1 cellular context compared by ENCODE assay signal in the genomic region with DNA sequence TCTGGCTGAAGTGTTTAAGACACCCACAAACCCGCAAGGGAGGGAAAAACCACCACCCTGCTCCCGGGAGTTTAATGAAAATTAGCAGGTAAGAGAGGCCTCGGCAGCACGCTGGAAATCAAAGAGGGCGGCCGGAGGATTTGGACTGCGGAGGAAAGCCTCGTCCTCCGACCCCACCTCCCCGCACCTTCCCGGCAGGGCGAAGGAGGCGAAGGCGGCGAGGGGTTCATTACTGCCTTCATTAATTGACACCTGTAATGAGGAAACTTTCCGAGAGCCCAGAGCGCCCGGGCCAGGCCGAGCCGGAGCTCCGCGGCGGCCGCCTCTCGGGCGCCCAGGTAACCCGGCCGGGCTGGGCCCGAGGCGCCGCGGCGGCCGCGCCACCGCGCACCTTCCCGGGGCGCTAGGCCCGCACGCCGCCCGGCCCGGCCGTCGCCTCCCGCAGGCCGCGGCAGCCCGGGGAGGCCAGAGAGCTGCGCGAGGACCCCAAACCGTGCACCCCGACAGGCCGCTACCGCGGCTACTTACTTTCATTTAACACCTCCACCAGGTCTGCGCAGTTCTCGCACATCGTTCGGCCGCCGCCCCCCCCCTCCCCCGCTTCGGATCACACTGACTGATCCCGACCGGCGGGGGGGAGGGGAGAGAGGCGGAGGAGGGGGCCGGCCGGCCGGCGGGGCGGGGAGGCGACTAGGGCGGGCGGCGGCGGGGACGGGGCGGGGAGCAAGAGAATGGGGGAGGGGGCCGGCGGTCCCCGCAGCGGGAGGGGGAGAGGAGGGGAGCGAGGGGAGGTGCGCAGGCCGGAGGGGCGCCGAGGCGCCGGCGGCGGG.
TF ChIP-seq lines count a peak whose summit lies in the region.

No MANE protein-coding gene starts in this region.

TF ChIP-seq in GM12878, 131 proteins besides CTCF, POLR2A, EP300 and RAD21 (continued from another document and continues in another):
- TF ChIP-seq, protein P1, sequence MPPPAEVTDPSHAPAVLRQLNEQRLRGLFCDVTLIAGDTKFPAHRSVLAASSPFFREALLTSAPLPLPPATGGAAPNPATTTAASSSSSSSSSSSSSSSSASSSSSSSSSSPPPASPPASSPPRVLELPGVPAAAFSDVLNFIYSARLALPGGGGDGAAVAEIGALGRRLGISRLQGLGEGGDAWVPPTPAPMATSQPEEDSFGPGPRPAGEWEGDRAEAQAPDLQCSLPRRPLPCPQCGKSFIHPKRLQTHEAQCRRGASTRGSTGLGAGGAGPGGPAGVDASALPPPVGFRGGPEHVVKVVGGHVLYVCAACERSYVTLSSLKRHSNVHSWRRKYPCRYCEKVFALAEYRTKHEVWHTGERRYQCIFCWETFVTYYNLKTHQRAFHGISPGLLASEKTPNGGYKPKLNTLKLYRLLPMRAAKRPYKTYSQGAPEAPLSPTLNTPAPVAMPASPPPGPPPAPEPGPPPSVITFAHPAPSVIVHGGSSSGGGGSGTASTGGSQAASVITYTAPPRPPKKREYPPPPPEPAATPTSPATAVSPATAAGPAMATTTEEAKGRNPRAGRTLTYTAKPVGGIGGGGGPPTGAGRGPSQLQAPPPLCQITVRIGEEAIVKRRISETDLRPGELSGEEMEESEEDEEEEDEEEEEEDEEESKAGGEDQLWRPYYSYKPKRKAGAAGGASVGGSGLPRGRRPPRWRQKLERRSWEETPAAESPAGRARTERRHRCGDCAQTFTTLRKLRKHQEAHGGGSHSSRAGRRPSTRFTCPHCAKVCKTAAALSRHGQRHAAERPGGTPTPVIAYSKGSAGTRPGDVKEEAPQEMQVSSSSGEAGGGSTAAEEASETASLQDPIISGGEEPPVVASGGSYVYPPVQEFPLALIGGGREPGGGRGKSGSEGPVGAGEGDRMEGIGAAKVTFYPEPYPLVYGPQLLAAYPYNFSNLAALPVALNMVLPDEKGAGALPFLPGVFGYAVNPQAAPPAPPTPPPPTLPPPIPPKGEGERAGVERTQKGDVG (CRISPR knock-in tag; IDR thresholded peaks at IDR 0.05): no peak
- TF ChIP-seq TAF1 (IDR thresholded peaks at IDR 0.05; ENCODE audit: borderline replicate concordance, low read depth, low read length): peak; percentile 34; the same call in 1 of the 2 replicates
- TF ChIP-seq GATAD2B (conservative IDR thresholded peaks at IDR 0.05; ENCODE audit: low read depth): no peak; the same call in none of the 2 replicates
- TF ChIP-seq CBFB (IDR thresholded peaks at IDR 0.05; ENCODE audit: low read depth): peak; percentile 2; the same call in 1 of the 2 replicates
- no peak for TF ChIP-seq SMAD1 (IDR thresholded peaks at IDR 0.05; ENCODE audit: low read depth, partially characterized antibody)
- TF ChIP-seq EGR1 (IDR thresholded peaks at IDR 0.05; ENCODE audit: borderline replicate concordance in 1 of 2, low read depth in 2 of 2, low read length in 2 of 2): peak in 1 of 2 experiments; percentile 65; a peak in 1 of 3 replicates
- no peak for TF ChIP-seq CHD1 (IDR thresholded peaks at IDR 0.05; ENCODE audit: low read depth, low read length)
- no peak; the same call in 1 of the 2 replicates for TF ChIP-seq NR2F1 (conservative IDR thresholded peaks at IDR 0.05)
- no peak for TF ChIP-seq SPI1 (IDR thresholded peaks at IDR 0.05; ENCODE audit: borderline replicate concordance, insufficient read depth, low read depth, low read length)
- TF ChIP-seq, protein P2, sequence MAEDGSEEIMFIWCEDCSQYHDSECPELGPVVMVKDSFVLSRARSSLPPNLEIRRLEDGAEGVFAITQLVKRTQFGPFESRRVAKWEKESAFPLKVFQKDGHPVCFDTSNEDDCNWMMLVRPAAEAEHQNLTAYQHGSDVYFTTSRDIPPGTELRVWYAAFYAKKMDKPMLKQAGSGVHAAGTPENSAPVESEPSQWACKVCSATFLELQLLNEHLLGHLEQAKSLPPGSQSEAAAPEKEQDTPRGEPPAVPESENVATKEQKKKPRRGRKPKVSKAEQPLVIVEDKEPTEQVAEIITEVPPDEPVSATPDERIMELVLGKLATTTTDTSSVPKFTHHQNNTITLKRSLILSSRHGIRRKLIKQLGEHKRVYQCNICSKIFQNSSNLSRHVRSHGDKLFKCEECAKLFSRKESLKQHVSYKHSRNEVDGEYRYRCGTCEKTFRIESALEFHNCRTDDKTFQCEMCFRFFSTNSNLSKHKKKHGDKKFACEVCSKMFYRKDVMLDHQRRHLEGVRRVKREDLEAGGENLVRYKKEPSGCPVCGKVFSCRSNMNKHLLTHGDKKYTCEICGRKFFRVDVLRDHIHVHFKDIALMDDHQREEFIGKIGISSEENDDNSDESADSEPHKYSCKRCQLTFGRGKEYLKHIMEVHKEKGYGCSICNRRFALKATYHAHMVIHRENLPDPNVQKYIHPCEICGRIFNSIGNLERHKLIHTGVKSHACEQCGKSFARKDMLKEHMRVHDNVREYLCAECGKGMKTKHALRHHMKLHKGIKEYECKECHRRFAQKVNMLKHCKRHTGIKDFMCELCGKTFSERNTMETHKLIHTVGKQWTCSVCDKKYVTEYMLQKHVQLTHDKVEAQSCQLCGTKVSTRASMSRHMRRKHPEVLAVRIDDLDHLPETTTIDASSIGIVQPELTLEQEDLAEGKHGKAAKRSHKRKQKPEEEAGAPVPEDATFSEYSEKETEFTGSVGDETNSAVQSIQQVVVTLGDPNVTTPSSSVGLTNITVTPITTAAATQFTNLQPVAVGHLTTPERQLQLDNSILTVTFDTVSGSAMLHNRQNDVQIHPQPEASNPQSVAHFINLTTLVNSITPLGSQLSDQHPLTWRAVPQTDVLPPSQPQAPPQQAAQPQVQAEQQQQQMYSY (CRISPR knock-in tag; IDR thresholded peaks at IDR 0.05): no peak
- TF ChIP-seq RCOR1 (conservative IDR thresholded peaks at IDR 0.05; ENCODE audit: low read depth, low read length): no peak
- TF ChIP-seq ZZZ3 (IDR thresholded peaks at IDR 0.05; ENCODE audit: control insufficient read depth, insufficient read length, low read depth): no peak
- peak; percentile 25 to 45; a peak in 2 of 4 replicates for TF ChIP-seq BHLHE40 (IDR thresholded peaks at IDR 0.05; ENCODE audit: borderline replicate concordance in 1 of 2, low read depth in 2 of 2, low read length in 1 of 2)
- TF ChIP-seq CBX5 (IDR thresholded peaks at IDR 0.05; ENCODE audit: low read depth): peak; percentile 44; the same call in 1 of the 2 replicates
- peak; percentile 61; the same call in 1 of the 2 replicates for TF ChIP-seq CHD2 (IDR thresholded peaks at IDR 0.05; ENCODE audit: borderline replicate concordance, low read depth, low read length)
- TF ChIP-seq, protein P3, sequence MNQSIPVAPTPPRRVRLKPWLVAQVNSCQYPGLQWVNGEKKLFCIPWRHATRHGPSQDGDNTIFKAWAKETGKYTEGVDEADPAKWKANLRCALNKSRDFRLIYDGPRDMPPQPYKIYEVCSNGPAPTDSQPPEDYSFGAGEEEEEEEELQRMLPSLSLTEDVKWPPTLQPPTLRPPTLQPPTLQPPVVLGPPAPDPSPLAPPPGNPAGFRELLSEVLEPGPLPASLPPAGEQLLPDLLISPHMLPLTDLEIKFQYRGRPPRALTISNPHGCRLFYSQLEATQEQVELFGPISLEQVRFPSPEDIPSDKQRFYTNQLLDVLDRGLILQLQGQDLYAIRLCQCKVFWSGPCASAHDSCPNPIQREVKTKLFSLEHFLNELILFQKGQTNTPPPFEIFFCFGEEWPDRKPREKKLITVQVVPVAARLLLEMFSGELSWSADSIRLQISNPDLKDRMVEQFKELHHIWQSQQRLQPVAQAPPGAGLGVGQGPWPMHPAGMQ (IDR thresholded peaks at IDR 0.05; ENCODE audit: borderline replicate concordance): no peak
- TF ChIP-seq FOS (IDR thresholded peaks at IDR 0.05; ENCODE audit: borderline replicate concordance, extremely low read depth, insufficient read length): no peak
- peak; percentile 75; the same call in 1 of the 2 replicates for TF ChIP-seq SIN3A (IDR thresholded peaks at IDR 0.05; ENCODE audit: low read depth, low read length)
- no peak; the same call in 1 of the 2 replicates for TF ChIP-seq LARP7 (IDR thresholded peaks at IDR 0.05)
- TF ChIP-seq TCF7 (IDR thresholded peaks at IDR 0.05; ENCODE audit: borderline replicate concordance): no peak
- TF ChIP-seq IKZF1 (conservative IDR thresholded peaks at IDR 0.05): peak; percentile 59
- no peak for TF ChIP-seq MYC (IDR thresholded peaks at IDR 0.05; ENCODE audit: insufficient read depth, insufficient read length, insufficient replicate concordance, low read length, severe bottlenecking)
- TF ChIP-seq, protein P4, sequence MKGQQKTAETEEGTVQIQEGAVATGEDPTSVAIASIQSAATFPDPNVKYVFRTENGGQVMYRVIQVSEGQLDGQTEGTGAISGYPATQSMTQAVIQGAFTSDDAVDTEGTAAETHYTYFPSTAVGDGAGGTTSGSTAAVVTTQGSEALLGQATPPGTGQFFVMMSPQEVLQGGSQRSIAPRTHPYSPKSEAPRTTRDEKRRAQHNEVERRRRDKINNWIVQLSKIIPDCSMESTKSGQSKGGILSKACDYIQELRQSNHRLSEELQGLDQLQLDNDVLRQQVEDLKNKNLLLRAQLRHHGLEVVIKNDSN (IDR thresholded peaks at IDR 0.05; ENCODE audit: borderline replicate concordance, extremely low read length, insufficient read depth, low read depth, low read length): no peak
- no peak for TF ChIP-seq ASH2L (IDR thresholded peaks at IDR 0.05; ENCODE audit: borderline replicate concordance, low read depth)
- 0 out of 2 replicates have a peak, but pooled peaks have one; percentile 23 for TF ChIP-seq ZSCAN29 (IDR thresholded peaks at IDR 0.05)
- no peak for TF ChIP-seq NFXL1 (IDR thresholded peaks at IDR 0.05; ENCODE audit: borderline replicate concordance)
- TF ChIP-seq CREB1 (IDR thresholded peaks at IDR 0.05; ENCODE audit: low read depth): 0 out of 2 replicates have a peak, but pooled peaks have one; percentile 12
- TF ChIP-seq ATF7 (IDR thresholded peaks at IDR 0.05; ENCODE audit: low read depth): no peak
- TF ChIP-seq MEF2A (IDR thresholded peaks at IDR 0.05; ENCODE audit: insufficient read depth, low read depth, low read length): no peak
- no peak for TF ChIP-seq CREM (IDR thresholded peaks at IDR 0.05; ENCODE audit: low read depth)
- no peak for TF ChIP-seq BRCA1 (IDR thresholded peaks at IDR 0.05; ENCODE audit: low read depth, low read length)
- TF ChIP-seq HDAC6 (IDR thresholded peaks at IDR 0.05; ENCODE audit: unreplicated experiment): no peak
- TF ChIP-seq, protein P5, sequence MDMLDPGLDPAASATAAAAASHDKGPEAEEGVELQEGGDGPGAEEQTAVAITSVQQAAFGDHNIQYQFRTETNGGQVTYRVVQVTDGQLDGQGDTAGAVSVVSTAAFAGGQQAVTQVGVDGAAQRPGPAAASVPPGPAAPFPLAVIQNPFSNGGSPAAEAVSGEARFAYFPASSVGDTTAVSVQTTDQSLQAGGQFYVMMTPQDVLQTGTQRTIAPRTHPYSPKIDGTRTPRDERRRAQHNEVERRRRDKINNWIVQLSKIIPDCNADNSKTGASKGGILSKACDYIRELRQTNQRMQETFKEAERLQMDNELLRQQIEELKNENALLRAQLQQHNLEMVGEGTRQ (IDR thresholded peaks at IDR 0.05; ENCODE audit: borderline replicate concordance, low read depth, low read length): no peak
- TF ChIP-seq, protein P6, sequence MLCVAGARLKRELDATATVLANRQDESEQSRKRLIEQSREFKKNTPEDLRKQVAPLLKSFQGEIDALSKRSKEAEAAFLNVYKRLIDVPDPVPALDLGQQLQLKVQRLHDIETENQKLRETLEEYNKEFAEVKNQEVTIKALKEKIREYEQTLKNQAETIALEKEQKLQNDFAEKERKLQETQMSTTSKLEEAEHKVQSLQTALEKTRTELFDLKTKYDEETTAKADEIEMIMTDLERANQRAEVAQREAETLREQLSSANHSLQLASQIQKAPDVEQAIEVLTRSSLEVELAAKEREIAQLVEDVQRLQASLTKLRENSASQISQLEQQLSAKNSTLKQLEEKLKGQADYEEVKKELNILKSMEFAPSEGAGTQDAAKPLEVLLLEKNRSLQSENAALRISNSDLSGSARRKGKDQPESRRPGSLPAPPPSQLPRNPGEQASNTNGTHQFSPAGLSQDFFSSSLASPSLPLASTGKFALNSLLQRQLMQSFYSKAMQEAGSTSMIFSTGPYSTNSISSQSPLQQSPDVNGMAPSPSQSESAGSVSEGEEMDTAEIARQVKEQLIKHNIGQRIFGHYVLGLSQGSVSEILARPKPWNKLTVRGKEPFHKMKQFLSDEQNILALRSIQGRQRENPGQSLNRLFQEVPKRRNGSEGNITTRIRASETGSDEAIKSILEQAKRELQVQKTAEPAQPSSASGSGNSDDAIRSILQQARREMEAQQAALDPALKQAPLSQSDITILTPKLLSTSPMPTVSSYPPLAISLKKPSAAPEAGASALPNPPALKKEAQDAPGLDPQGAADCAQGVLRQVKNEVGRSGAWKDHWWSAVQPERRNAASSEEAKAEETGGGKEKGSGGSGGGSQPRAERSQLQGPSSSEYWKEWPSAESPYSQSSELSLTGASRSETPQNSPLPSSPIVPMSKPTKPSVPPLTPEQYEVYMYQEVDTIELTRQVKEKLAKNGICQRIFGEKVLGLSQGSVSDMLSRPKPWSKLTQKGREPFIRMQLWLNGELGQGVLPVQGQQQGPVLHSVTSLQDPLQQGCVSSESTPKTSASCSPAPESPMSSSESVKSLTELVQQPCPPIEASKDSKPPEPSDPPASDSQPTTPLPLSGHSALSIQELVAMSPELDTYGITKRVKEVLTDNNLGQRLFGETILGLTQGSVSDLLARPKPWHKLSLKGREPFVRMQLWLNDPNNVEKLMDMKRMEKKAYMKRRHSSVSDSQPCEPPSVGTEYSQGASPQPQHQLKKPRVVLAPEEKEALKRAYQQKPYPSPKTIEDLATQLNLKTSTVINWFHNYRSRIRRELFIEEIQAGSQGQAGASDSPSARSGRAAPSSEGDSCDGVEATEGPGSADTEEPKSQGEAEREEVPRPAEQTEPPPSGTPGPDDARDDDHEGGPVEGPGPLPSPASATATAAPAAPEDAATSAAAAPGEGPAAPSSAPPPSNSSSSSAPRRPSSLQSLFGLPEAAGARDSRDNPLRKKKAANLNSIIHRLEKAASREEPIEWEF (IDR thresholded peaks at IDR 0.05; ENCODE audit: insufficient replicate concordance, low read depth, low read length): no peak
- TF ChIP-seq SMARCA5 (IDR thresholded peaks at IDR 0.05): peak; percentile 58; the same call in 1 of the 2 replicates
- TF ChIP-seq, protein P7, sequence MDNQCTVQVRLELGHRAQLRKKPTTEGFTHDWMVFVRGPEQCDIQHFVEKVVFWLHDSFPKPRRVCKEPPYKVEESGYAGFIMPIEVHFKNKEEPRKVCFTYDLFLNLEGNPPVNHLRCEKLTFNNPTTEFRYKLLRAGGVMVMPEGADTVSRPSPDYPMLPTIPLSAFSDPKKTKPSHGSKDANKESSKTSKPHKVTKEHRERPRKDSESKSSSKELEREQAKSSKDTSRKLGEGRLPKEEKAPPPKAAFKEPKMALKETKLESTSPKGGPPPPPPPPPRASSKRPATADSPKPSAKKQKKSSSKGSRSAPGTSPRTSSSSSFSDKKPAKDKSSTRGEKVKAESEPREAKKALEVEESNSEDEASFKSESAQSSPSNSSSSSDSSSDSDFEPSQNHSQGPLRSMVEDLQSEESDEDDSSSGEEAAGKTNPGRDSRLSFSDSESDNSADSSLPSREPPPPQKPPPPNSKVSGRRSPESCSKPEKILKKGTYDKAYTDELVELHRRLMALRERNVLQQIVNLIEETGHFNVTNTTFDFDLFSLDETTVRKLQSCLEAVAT (IDR thresholded peaks at IDR 0.05): peak; percentile 34; the same call in 1 of the 2 replicates
